ENCODE assay signal across 22 cellular contexts in genomic region chr16:53341787-53342186, GRCh38.
"Had no signal": no experiment of that assay in that cellular context is flagged by ENCODE, and none has a peak within 500 bp of the region (broad histone marks: within the 10 kb centered on the region; RNA-seq: fewer than 3 reads in every experiment).

No MANE protein-coding gene starts in this region.

- ATAC-seq: activated CD8-positive, alpha-beta memory T cell treated with anti-CD3 and anti-CD28 coated beads, Interleukin-2, amount 10 ng/mL, durations not matched to agents 7 days and 5 days; Panc1 had no signal

- H3K27ac Mint-ChIP-seq: activated CD8-positive, alpha-beta memory T cell treated with anti-CD3 and anti-CD28 coated beads, Interleukin-2, amount 10 ng/mL, durations not matched to agents 7 days and 5 days; brain had no signal

- H3K4me1 Mint-ChIP-seq: activated CD8-positive, alpha-beta memory T cell treated with anti-CD3 and anti-CD28 coated beads, Interleukin-2, amount 10 ng/mL, durations not matched to agents 7 days and 5 days; brain had no signal

- H3K4me3 Mint-ChIP-seq: activated CD8-positive, alpha-beta memory T cell treated with anti-CD3 and anti-CD28 coated beads, Interleukin-2, amount 10 ng/mL, durations not matched to agents 7 days and 5 days; brain had no signal

- H3K27me3 Mint-ChIP-seq: activated CD8-positive, alpha-beta memory T cell treated with anti-CD3 and anti-CD28 coated beads, Interleukin-2, amount 10 ng/mL, durations not matched to agents 7 days and 5 days had no signal

- H3K36me3 Mint-ChIP-seq: activated CD8-positive, alpha-beta memory T cell treated with anti-CD3 and anti-CD28 coated beads, Interleukin-2, amount 10 ng/mL, durations not matched to agents 7 days and 5 days; brain had no signal

- DNase-seq: activated CD4-positive, CD25-positive, alpha-beta regulatory T cell; activated CD8-positive, alpha-beta memory T cell treated with anti-CD3 and anti-CD28 coated beads for 24 hours; activated CD8-positive, alpha-beta memory T cell treated with anti-CD3 and anti-CD28 coated beads, Interleukin-2, amount 10 ng/mL, durations not matched to agents 7 days and 5 days; activated CD8-positive, alpha-beta memory T cell treated with anti-CD3 and anti-CD28 coated beads, Interleukin-2, amount 50 U/mL, for 48 hours; activated effector memory CD4-positive, alpha-beta T cell treated with Interleukin-2 at 50 U/mL for 16 hours; activated naive CD4-positive, alpha-beta T cell treated with anti-CD3 and anti-CD28 coated beads, Interleukin-2, amount 50 U/mL, for 16 hours; activated T-cell treated with anti-CD3 and anti-CD28 coated beads, Interleukin-2, amount 50 U/mL, for 48 hours; anterior cingulate cortex; caudate nucleus; MM.1S; NCI-H1092; NCI-H1436 treated with DMSO at 0.1 percent for 48 hours; NCI-H1694 treated with DMSO at 0.1 percent for 48 hours; NCI-H2029; NCI-H345; NCI-H524 treated with DMSO at 0.1 percent for 48 hours; SHP77; SJCRH30; T1000; WERI-Rb-1 had no signal
